In genomic region chr1:115478933-115479551, GRCh38 we compare ENCODE assay signal across 14 cellular contexts.
A peak's percentile ranks its signal among the peaks of the same experiment; 100 is the strongest.
DNase-seq lines count a peak whose midpoint lies in the region; ATAC-seq and TF ChIP-seq lines count a peak whose summit lies in the region.
"Had no signal": no experiment of that assay in that cellular context is flagged by ENCODE, and none has a peak within 500 bp of the region (broad histone marks: within the 10 kb centered on the region; RNA-seq: fewer than 3 reads in every experiment).

No MANE protein-coding gene starts in this region.

- no peak for TF ChIP-seq POLR2A in body of pancreas (IDR thresholded peaks at IDR 0.05)

- no peaks in the 10 kb centered on the region for H3K9me3 Mint-ChIP-seq in activated naive CD4-positive, alpha-beta T cell treated with anti-CD3 and anti-CD28 coated beads, Interleukin-2, amount 50 U/mL, for 72 hours
- H3K9me3 Mint-ChIP-seq: neural crest cell had no signal

- no peaks in the 10 kb centered on the region for H3K9me3 ChIP-seq in body of pancreas

- no peak overlapping the region for H3K4me3 ChIP-seq in body of pancreas

- H3K27ac Mint-ChIP-seq in activated naive CD4-positive, alpha-beta T cell treated with anti-CD3 and anti-CD28 coated beads, Interleukin-2, amount 50 U/mL, for 72 hours = no peak overlapping the region

- H3K36me3 Mint-ChIP-seq in activated naive CD4-positive, alpha-beta T cell treated with anti-CD3 and anti-CD28 coated beads, Interleukin-2, amount 50 U/mL, for 72 hours = no peaks in the 10 kb centered on the region

- H3K4me1 ChIP-seq in body of pancreas = peaks cover 6% of the 10 kb centered on the region

- peak; percentile 80 for ATAC-seq in body of pancreas
- no peak for ATAC-seq in GM21367 (IDR thresholded peaks at IDR 0.05; ENCODE audit: unreplicated experiment)
- ATAC-seq in HG02840 (IDR thresholded peaks at IDR 0.05; ENCODE audit: low FRiP score, unreplicated experiment) = no peak
- ATAC-seq in activated naive CD4-positive, alpha-beta T cell treated with anti-CD3 and anti-CD28 coated beads, Interleukin-2, amount 50 U/mL, for 72 hours = no peak

- WGBS in body of pancreas, 2 donors = 4 to 24% methylated on average over 9 to 27 of the region's 27 CpGs

- H3K36me3 ChIP-seq in body of pancreas (replicated peaks in 1 of 2; ENCODE audit: insufficient read depth in 1 of 2, low read depth in 2 of 2) = no peaks in the 10 kb centered on the region

- DNase-seq in DMS 273 (lab: John Stamatoyannopoulos, UW; ENCODE audit: unreplicated experiment) (peak; percentile 81), NCI-H2029 (lab: John Stamatoyannopoulos, UW) (peak; percentile 89), body of pancreas (peak; percentile 67 to 87 (median 84)), kidney tubule cell (ENCODE audit: low spot score) (peak; percentile 71), dermis blood vessel endothelial cell (no peak)
- no peak for DNase-seq in activated naive CD4-positive, alpha-beta T cell treated with anti-CD3 and anti-CD28 coated beads, Interleukin-2, amount 50 U/mL, for 72 hours (ENCODE audit: low spot score in 2 of 2)
- DNase-seq: activated naive CD4-positive, alpha-beta T cell treated with anti-CD3 and anti-CD28 coated beads, Interleukin-2, amount 50 U/mL, for 16 hours; cerebellar nuclear complex; kidney glomerular epithelial cell; T-helper 9 cell had no signal

- intact Hi-C loops in body of pancreas (cut with DNase I) = no loop called here

- no peak overlapping the region for H3K27ac ChIP-seq in body of pancreas
- H3K27ac ChIP-seq: HL-60 had no signal

- TF ChIP-seq CTCF in body of pancreas (IDR thresholded peaks at IDR 0.05) = no peak

- H3K27me3 ChIP-seq in body of pancreas = no peaks in the 10 kb centered on the region

Comparison
In these comparisons a context has a peak if more than half of its experiments do, and no peak if none do; other contexts are left out.
1. DNase-seq: peak in DMS 273 (single experiment), NCI-H2029 (single experiment), body of pancreas (4 of 4) and kidney tubule cell (single experiment); none in dermis blood vessel endothelial cell (single experiment) and activated naive CD4-positive, alpha-beta T cell treated with anti-CD3 and anti-CD28 coated beads, Interleukin-2, amount 50 U/mL, for 72 hours (0 of 2).